23 cellular contexts compared by ENCODE assay signal in genomic region chr4:29309050-29309449, GRCh38.
DNase-seq lines count a peak whose midpoint lies in the region; ATAC-seq and TF ChIP-seq lines count a peak whose summit lies in the region.
"Had no signal": no experiment of that assay in that cellular context is flagged by ENCODE, and none has a peak within 500 bp of the region (broad histone marks: within the 10 kb centered on the region; RNA-seq: fewer than 3 reads in every experiment).

No MANE protein-coding gene starts in this region.

- peak overlapping the region; percentile 5 for H3K27ac ChIP-seq in brain microvascular endothelial cell
- H3K27ac ChIP-seq: body of pancreas, KMS-11, psoas muscle had no signal

- DNase-seq in EH (ENCODE audit: low read depth) (peak; percentile 81), M059J (ENCODE audit: low read depth) (peak; percentile 81), brain microvascular endothelial cell (peak; percentile 78), iris pigment epithelial cell (ENCODE audit: low read depth) (peak; percentile 76), NCI-H128 (lab: John Stamatoyannopoulos, UW; ENCODE audit: unreplicated experiment) (no peak)
- no peak for DNase-seq in activated CD4-positive, alpha-beta T cell treated with anti-CD3 and anti-CD28 coated beads, Interleukin-2, amount 50 U/mL, for 4 hours
- no peak for DNase-seq in activated CD4-positive, CD25-positive, alpha-beta regulatory T cell (lab: John Stamatoyannopoulos, UW)
- DNase-seq: body of pancreas; CD4-positive, CD25-positive, alpha-beta regulatory T cell; cortex of kidney; DMS153; left colon; midbrain; NCI-H1092; NCI-H2081 treated with DMSO at 0.1 percent for 48 hours; NCI-H524; OCI-M1; psoas muscle; substantia nigra; T-helper 9 cell had no signal

- in situ Hi-C loops in brain microvascular endothelial cell (cut with HindIII; ENCODE audit: low pct_ligation_motif_present, low sequenced_read_pairs) = no loop called here

- no peaks in the 10 kb centered on the region for H3K36me3 ChIP-seq in brain microvascular endothelial cell (replicated peaks)

- no peak for TF ChIP-seq CTCF in brain microvascular endothelial cell (IDR thresholded peaks at IDR 0.05; ENCODE audit: low read depth, low read length, missing control alignments)

- ATAC-seq in GM21515 (IDR thresholded peaks at IDR 0.05; ENCODE audit: unreplicated experiment) = no peak
- ATAC-seq: activated CD4-positive, CD25-positive, alpha-beta regulatory T cell treated with anti-CD3 and anti-CD28 coated beads, Interleukin-2, amount 50 U/mL, for 24 hours; body of pancreas; left colon; psoas muscle had no signal

- H3K4me3 ChIP-seq in brain microvascular endothelial cell (ENCODE audit: low read depth, low read length) = no peak overlapping the region
- H3K4me3 ChIP-seq: body of pancreas, psoas muscle had no signal

- H3K27me3 ChIP-seq in brain microvascular endothelial cell (replicated peaks) = no peaks in the 10 kb centered on the region
- H3K27me3 ChIP-seq: body of pancreas had no signal

Comparison
In these comparisons a context has a peak if more than half of its experiments do, and no peak if none do; other contexts are left out.
1. DNase-seq: peak in EH (single experiment), M059J (single experiment), brain microvascular endothelial cell (single experiment) and iris pigment epithelial cell (single experiment); none in activated CD4-positive, alpha-beta T cell treated with anti-CD3 and anti-CD28 coated beads, Interleukin-2, amount 50 U/mL, for 4 hours (0 of 2), NCI-H128 (single experiment) and activated CD4-positive, CD25-positive, alpha-beta regulatory T cell (0 of 4).